ENCODE assay signal across 2 cellular contexts in genomic region chr13:74450976-74451375, GRCh38.
TF ChIP-seq lines count a peak whose summit lies in the region.

No MANE protein-coding gene starts in this region.

TF ChIP-seq in endothelial cell of umbilical vein, 7 proteins besides CTCF, POLR2A, EP300 and RAD21 (continued from another document):
- TF ChIP-seq, protein P1, sequence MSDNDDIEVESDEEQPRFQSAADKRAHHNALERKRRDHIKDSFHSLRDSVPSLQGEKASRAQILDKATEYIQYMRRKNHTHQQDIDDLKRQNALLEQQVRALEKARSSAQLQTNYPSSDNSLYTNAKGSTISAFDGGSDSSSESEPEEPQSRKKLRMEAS (IDR thresholded peaks at IDR 0.05; ENCODE audit: insufficient read depth, insufficient read length): no peak
- TF ChIP-seq JUN (IDR thresholded peaks at IDR 0.05; ENCODE audit: borderline replicate concordance, insufficient read depth, insufficient read length, low read depth) (no peak), GATA2 (IDR thresholded peaks at IDR 0.05; ENCODE audit: insufficient read depth, insufficient read length, low read depth, low read length) (no peak)

TF ChIP-seq in HEK293T, 16 proteins besides CTCF, POLR2A, EP300 and RAD21 (continued from another document):
- TF ChIP-seq, protein P2, sequence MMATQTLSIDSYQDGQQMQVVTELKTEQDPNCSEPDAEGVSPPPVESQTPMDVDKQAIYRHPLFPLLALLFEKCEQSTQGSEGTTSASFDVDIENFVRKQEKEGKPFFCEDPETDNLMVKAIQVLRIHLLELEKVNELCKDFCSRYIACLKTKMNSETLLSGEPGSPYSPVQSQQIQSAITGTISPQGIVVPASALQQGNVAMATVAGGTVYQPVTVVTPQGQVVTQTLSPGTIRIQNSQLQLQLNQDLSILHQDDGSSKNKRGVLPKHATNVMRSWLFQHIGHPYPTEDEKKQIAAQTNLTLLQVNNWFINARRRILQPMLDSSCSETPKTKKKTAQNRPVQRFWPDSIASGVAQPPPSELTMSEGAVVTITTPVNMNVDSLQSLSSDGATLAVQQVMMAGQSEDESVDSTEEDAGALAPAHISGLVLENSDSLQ (IDR thresholded peaks at IDR 0.05): no peak
- TF ChIP-seq BHLHE40 (IDR thresholded peaks at IDR 0.05; ENCODE audit: borderline replicate concordance): no peak
- TF ChIP-seq NFRKB (IDR thresholded peaks at IDR 0.05): no peak
- no peak for TF ChIP-seq FOXK2 (IDR thresholded peaks at IDR 0.05)
- TF ChIP-seq FOXA1 (IDR thresholded peaks at IDR 0.05): no peak
- TF ChIP-seq ELF4 (IDR thresholded peaks at IDR 0.05): no peak
- TF ChIP-seq HDGF (IDR thresholded peaks at IDR 0.05; ENCODE audit: borderline replicate concordance): no peak
TF ChIP-seq in HEK293T: peak in this region for 0.
